Comparison of ENCODE assay signal across 12 cellular contexts in genomic region chr14:73729556-73730265, GRCh38. TPM values are rescaled to one million over a fixed set of nuclear protein-coding genes. Genes with fewer than 3 reads are reported as not detected.
A peak's percentile ranks its signal among the peaks of the same experiment; 100 is the strongest.
DNase-seq lines count a peak whose midpoint lies in the region; ATAC-seq, FAIRE-seq and TF ChIP-seq lines count a peak whose summit lies in the region.
"Had no signal": no experiment of that assay in that cellular context is flagged by ENCODE, and none has a peak within 500 bp of the region (broad histone marks: within the 10 kb centered on the region; RNA-seq: fewer than 3 reads in every experiment).

No MANE protein-coding gene starts in this region.

- H3K4me1 ChIP-seq in K562 (replicated peaks in 1 of 2; ENCODE audit: control insufficient read depth in 2 of 2, insufficient read depth in 2 of 2, low read length in 2 of 2): peaks cover 41% of the 10 kb centered on the region in 2 experiments
- peaks cover 28 to 32% (median 30%) of the 10 kb centered on the region in 4 donors for H3K4me1 ChIP-seq in upper lobe of left lung
- H3K4me1 ChIP-seq in BE2C: peaks cover 12% of the 10 kb centered on the region

- H3K79me2 ChIP-seq in K562 (ENCODE audit: control insufficient read depth, insufficient read depth, low read length): peaks cover 47% of the 10 kb centered on the region

- FAIRE-seq in K562 (lab: Jason Lieb, UNC): no peak

- H3K36me3 ChIP-seq in K562 (ENCODE audit: control insufficient read depth, insufficient read depth, low read length) (peaks cover 80% of the 10 kb centered on the region), upper lobe of left lung (peaks cover 23 to 89% (median 55%) of the 10 kb centered on the region in 4 donors), BE2C (peaks cover 70% of the 10 kb centered on the region)

- no peak for DNase-seq in activated naive CD4-positive, alpha-beta T cell (lab: John Stamatoyannopoulos, UW)
- DNase-seq in K562 (ENCODE audit: extremely low read depth in 1 of 4, low spot score in 3 of 4) (no peak), natural killer cell (no peak), upper lobe of left lung (no peak), NCI-H1694 treated with DMSO at 0.1 percent for 48 hours (lab: John Stamatoyannopoulos, UW) (no peak), ecto neural progenitor cell (ENCODE audit: low spot score) (no peak), BE2C (no peak)
- DNase-seq: mesendoderm, NCI-H1417 had no signal

- CTCF ChIA-PET in K562 (lab: Yijun Ruan, JAX; ENCODE audit: low intra/inter-chr PET ratio): interaction anchor here (0.6 to 3.3 kb wide), 2 partner anchors 95 to 119 kb away, joined by 3 to 20 read pairs; no protein-coding TSS in a partner anchor

- WGBS in K562 (ENCODE audit: insufficient coverage, low coverage, missing lambda C conversion rate): 97% methylated on average over 16 of the region's 23 CpGs
- 94% methylated on average over 23 of the region's 23 CpGs for WGBS in upper lobe of left lung, 2 donors

- BruUV-seq in K562 (replicated peaks; lab: Mats Ljungman, UMichigan): no TSS peak

- H3K27ac ChIP-seq in K562 (ENCODE audit: extremely low read depth, low read depth, low read length) (no peak overlapping the region), upper lobe of left lung (peak overlapping the region; percentile 49 to 72 (median 63))
- H3K27ac ChIP-seq: cardiac muscle cell, HL-60 had no signal

- peak overlapping the region in 1 of 2 experiments; percentile 56; a peak in 1 of 4 replicates for H3K9ac ChIP-seq in K562 (ENCODE audit: insufficient read depth in 1 of 2, low read depth in 2 of 2, low read length in 2 of 2)

- no peaks in the 10 kb centered on the region for H3K9me3 Mint-ChIP-seq in activated naive CD4-positive, alpha-beta T cell treated with anti-CD3 and anti-CD28 coated beads, Interleukin-2, amount 50 U/mL, for 24 hours
- H3K9me3 Mint-ChIP-seq in natural killer cell: no peaks in the 10 kb centered on the region

- H3K27me3 Mint-ChIP-seq in activated naive CD4-positive, alpha-beta T cell treated with anti-CD3 and anti-CD28 coated beads, Interleukin-2, amount 50 U/mL, for 24 hours: no peaks in the 10 kb centered on the region
- H3K27me3 Mint-ChIP-seq in natural killer cell (ENCODE audit: low read depth in 2 of 2): no peaks in the 10 kb centered on the region

- H3K9me3 ChIP-seq in K562 (replicated peaks; ENCODE audit: control insufficient read depth, insufficient read depth, low read depth, low read length) (no peaks in the 10 kb centered on the region), upper lobe of left lung (no peaks in the 10 kb centered on the region), BE2C (no peaks in the 10 kb centered on the region)

- TF ChIP-seq EP300 in K562 (IDR thresholded peaks at IDR 0.05; ENCODE audit: low read length): no peak
- TF ChIP-seq EP300 in upper lobe of left lung (IDR thresholded peaks at IDR 0.05): no peak

- ATAC-seq in K562: no peak
- no peak for ATAC-seq in natural killer cell
- ATAC-seq in upper lobe of left lung (ENCODE audit: low FRiP score in 2 of 2): no peak

- H3K27ac Mint-ChIP-seq in activated naive CD4-positive, alpha-beta T cell treated with anti-CD3 and anti-CD28 coated beads, Interleukin-2, amount 50 U/mL, for 24 hours: peak overlapping the region; percentile 4
- H3K27ac Mint-ChIP-seq in natural killer cell: peak overlapping the region; percentile 67 to 74

- H3K4me3 ChIP-seq in K562: no peak overlapping the region
- H3K4me3 ChIP-seq in upper lobe of left lung: no peak overlapping the region
- no peak overlapping the region for H3K4me3 ChIP-seq in BE2C (ENCODE audit: low read depth, low read length)
- H3K4me3 ChIP-seq: cardiac muscle cell had no signal

- TF ChIP-seq POLR2A in K562 (conservative IDR thresholded peaks at IDR 0.05) (no peak), upper lobe of left lung (IDR thresholded peaks at IDR 0.05) (no peak)

- no peak overlapping the region for H3K4me2 ChIP-seq in K562 (ENCODE audit: insufficient read depth, low read length)

- no peak for TF ChIP-seq RAD21 in K562 (CRISPR knock-in tag; conservative IDR thresholded peaks at IDR 0.05 in 1 of 2, IDR thresholded peaks at IDR 0.05 in 1 of 2)

- no peak overlapping the region for H2AFZ ChIP-seq in K562 (ENCODE audit: low read depth, low read length)

- H3K4me1 Mint-ChIP-seq in activated naive CD4-positive, alpha-beta T cell treated with anti-CD3 and anti-CD28 coated beads, Interleukin-2, amount 50 U/mL, for 24 hours: peaks cover 27% of the 10 kb centered on the region
- peaks cover 16 to 24% of the 10 kb centered on the region in 2 donors for H3K4me1 Mint-ChIP-seq in natural killer cell

- POLR2A ChIA-PET in K562 (lab: Yijun Ruan, JAX): interaction anchor here (0.5 to 2.1 kb wide), 6 partner anchors 11 to 273 kb away, joined by 3 to 11 read pairs (median 6); partner anchors contain the start of gene PTGR2

- H3K27me3 ChIP-seq in K562 (ENCODE audit: control insufficient read depth in 2 of 2, insufficient read depth in 2 of 2, low read length in 2 of 2) (no peaks in the 10 kb centered on the region), upper lobe of left lung (no peaks in the 10 kb centered on the region), BE2C (no peaks in the 10 kb centered on the region)
- H3K27me3 ChIP-seq: cardiac muscle cell had no signal

- in situ Hi-C loops in K562 (cut with MboI): loop anchor here (5.0 kb wide), 1 partner anchor 98 kb away; no protein-coding TSS in a partner anchor

- peaks cover 2% of the 10 kb centered on the region for H3K9me1 ChIP-seq in K562 (ENCODE audit: control insufficient read depth, insufficient read depth, low read length)

- no peak overlapping the region for H3K4me3 Mint-ChIP-seq in activated naive CD4-positive, alpha-beta T cell treated with anti-CD3 and anti-CD28 coated beads, Interleukin-2, amount 50 U/mL, for 24 hours
- no peak overlapping the region for H3K4me3 Mint-ChIP-seq in natural killer cell

- peaks cover 12% of the 10 kb centered on the region for H3K36me3 Mint-ChIP-seq in activated naive CD4-positive, alpha-beta T cell treated with anti-CD3 and anti-CD28 coated beads, Interleukin-2, amount 50 U/mL, for 24 hours
- H3K36me3 Mint-ChIP-seq in natural killer cell: peaks cover 8% of the 10 kb centered on the region

- TF ChIP-seq CTCF in K562 (IDR thresholded peaks at IDR 0.05 in 2 of 3, conservative IDR thresholded peaks at IDR 0.05 in 1 of 3; ENCODE audit: insufficient read depth in 2 of 3, low read depth in 1 of 3, low read length in 3 of 3) (no peak), natural killer cell (IDR thresholded peaks at IDR 0.05) (no peak), upper lobe of left lung (IDR thresholded peaks at IDR 0.05) (no peak), BE2C (IDR thresholded peaks at IDR 0.05; ENCODE audit: low read depth, low read length) (no peak)

- intact Hi-C loops in K562 (cut with micrococcal nuclease) (loop anchor here (2.0 kb wide), 2 partner anchors 29 to 57 kb away; no protein-coding TSS in a partner anchor), natural killer cell (cut with micrococcal nuclease) (no loop called here)

- no peaks in the 10 kb centered on the region for H4K20me1 ChIP-seq in K562 (replicated peaks; ENCODE audit: control insufficient read depth, insufficient read depth, low read length)

TF ChIP-seq in K562, 482 proteins besides CTCF, POLR2A, EP300 and RAD21:
- TF ChIP-seq SRF (CRISPR knock-in tag; IDR thresholded peaks at IDR 0.05): no peak
- no peak for TF ChIP-seq NFRKB (IDR thresholded peaks at IDR 0.05; ENCODE audit: low read depth)
- TF ChIP-seq POLR2G (IDR thresholded peaks at IDR 0.05; ENCODE audit: low read depth, low read length): peak; percentile 56; the same call in 1 of the 2 replicates

RNA-seq across cellular contexts. Expression of gene PNMA1, which starts 15.5 kb away (rescaled TPM):
- 5.1 and 6.7 TPM in 2 replicates for total RNA-seq in K562 (2011; cell fraction: chromatin; rRNA removed; ENCODE audit: low replicate concordance)
- total RNA-seq in K562 (2011; cell fraction: nucleolus; rRNA removed): 6.8 and 8.0 TPM in 2 replicates
- total RNA-seq in K562 (2011; cell fraction: nucleoplasm; rRNA removed): 8.8 and 9.7 TPM in 2 replicates
- total RNA-seq in K562 (2014; rRNA removed) (4.6 and 4.7 TPM in 2 replicates), K562 (2014; rRNA removed; fragmentation: Illumina TruSeq; extraction: Trizol) (7.9 and 8.7 TPM in 2 replicates), K562 (2015; rRNA removed; fragmentation: Illumina TruSeq; extraction: Trizol) (6.6 and 7.1 TPM in 2 replicates), K562 (2021) (24.8 and 26.4 TPM in 2 replicates), natural killer cell (10 to 100 TPM; 26.0 to 32.3 (median 28.9) TPM), upper lobe of left lung (10 to 100 TPM in 5 of 6 donors, 1 to 10 TPM in 1; 9.9 to 28.9 (median 15.2) TPM)
- polyA plus RNA-seq in K562 (2011; rRNA removed) (7.5 and 11.3 TPM in 2 replicates), K562 (2014; fragmentation: Illumina TruSeq; extraction: Trizol) (15.5 and 15.7 TPM in 2 replicates), K562 (2014; fragmentation: Nextera tagmentation; extraction: Ambion mirVana) (1 to 10 TPM; 1.7 to 2.4 TPM), K562 (2014; rRNA removed) (12.7 and 15.1 TPM in 2 replicates)
- polyA plus RNA-seq in K562 (2011; cell fraction: cytosol; rRNA removed): 6.3 and 7.9 TPM in 2 replicates
- polyA plus RNA-seq in K562 (2011; cell fraction: nucleus; rRNA removed): 6.2 and 6.9 TPM in 2 replicates
- 18.6 and 26.5 TPM in 2 replicates for polyA plus RNA-seq in K562 (2012)
- 6.4 and 9.0 TPM in 2 replicates for polyA minus RNA-seq in K562 (2011; rRNA and poly(A)+ RNA removed)
- 4.3 and 7.6 TPM in 2 replicates for polyA minus RNA-seq in K562 (2011; cell fraction: cytosol; rRNA and poly(A)+ RNA removed)
- polyA minus RNA-seq in K562 (2011; cell fraction: nucleus; rRNA and poly(A)+ RNA removed): 3.3 and 3.4 TPM in 2 replicates
- 93.5 TPM for polyA plus RNA-seq in BE2C (2012; ENCODE audit: insufficient read depth, insufficient read length, low read depth)
